26 cellular contexts compared by ENCODE assay signal in genomic region chr11:42179211-42179610, GRCh38.
"Had no signal": no experiment of that assay in that cellular context is flagged by ENCODE, and none has a peak within 500 bp of the region (broad histone marks: within the 10 kb centered on the region; RNA-seq: fewer than 3 reads in every experiment).

No MANE protein-coding gene starts in this region.

- H3K27ac ChIP-seq: colonic mucosa, esophagus muscularis mucosa, pancreas, right atrium auricular region, suprapubic skin, transverse colon, upper lobe of right lung, uterus had no signal

- H3K4me3 ChIP-seq: colonic mucosa, esophagus muscularis mucosa, lung, pancreas, right atrium auricular region, smooth muscle cell, suprapubic skin, transverse colon, upper lobe of right lung, uterus had no signal

- DNase-seq: colonic mucosa; effector CD8-positive, alpha-beta T cell; hypothalamus; immature natural killer cell; islet precursor cell; kidney glomerular epithelial cell; left colon; natural killer cell; pancreas; stimulated activated CD4-positive, alpha-beta T cell treated with anti-CD3 and anti-CD28 coated beads, Interleukin-12 subunit alpha, Interleukin-12 subunit beta, amount 100 ng/mL, for 4 hours; stimulated activated CD4-positive, alpha-beta T cell treated with anti-CD3 and anti-CD28 coated beads, Interleukin-1b, Interleukin-23, amount 100 ng/mL, for 48 hours; stimulated activated CD4-positive, alpha-beta T cell treated with anti-CD3 and anti-CD28 coated beads, Interleukin-4, amount 100 ng/mL, for 1 hour; stimulated activated CD8-positive, alpha-beta memory T cell treated with anti-CD3 and anti-CD28 coated beads, Interleukin-4, amount 100 ng/mL, for 48 hours; stimulated activated naive CD4-positive, alpha-beta T cell; stimulated activated naive CD8-positive, alpha-beta T cell treated with anti-CD3 and anti-CD28 coated beads, Interleukin-15, amount 100 ng/mL, for 72 hours; transverse colon; upper lobe of right lung; uterus had no signal

- H3K27me3 Mint-ChIP-seq: dendritic cell treated with granulocyte-macrophage colony-stimulating factor and Interleukin-4, amounts not matched to agents 40 ng/mL and 50 ng/mL, for 4 days; memory B cell; stimulated activated naive CD8-positive, alpha-beta T cell treated with anti-CD3 and anti-CD28 coated beads, Interleukin-15, amount 100 ng/mL, for 72 hours had no signal

- H3K27ac Mint-ChIP-seq: dendritic cell treated with granulocyte-macrophage colony-stimulating factor and Interleukin-4, amounts not matched to agents 40 ng/mL and 50 ng/mL, for 4 days; immature natural killer cell; memory B cell; natural killer cell; stimulated activated naive CD8-positive, alpha-beta T cell treated with anti-CD3 and anti-CD28 coated beads, Interleukin-15, amount 100 ng/mL, for 72 hours had no signal

- H3K4me2 ChIP-seq: smooth muscle cell had no signal

- H3K4me1 Mint-ChIP-seq: immature natural killer cell; memory B cell; natural killer cell; stimulated activated naive CD8-positive, alpha-beta T cell treated with anti-CD3 and anti-CD28 coated beads, Interleukin-15, amount 100 ng/mL, for 72 hours had no signal

- H3K4me1 ChIP-seq: colonic mucosa, esophagus muscularis mucosa, pancreas, right atrium auricular region, suprapubic skin, transverse colon, upper lobe of right lung, uterus had no signal

- H3K36me3 Mint-ChIP-seq: memory B cell had no signal

- H3K9me3 ChIP-seq: colonic mucosa, esophagus muscularis mucosa, pancreas, suprapubic skin, transverse colon, upper lobe of right lung, uterus had no signal

- H3K4me3 Mint-ChIP-seq: dendritic cell treated with granulocyte-macrophage colony-stimulating factor and Interleukin-4, amounts not matched to agents 40 ng/mL and 50 ng/mL, for 4 days; immature natural killer cell; memory B cell; natural killer cell; stimulated activated naive CD8-positive, alpha-beta T cell treated with anti-CD3 and anti-CD28 coated beads, Interleukin-15, amount 100 ng/mL, for 72 hours had no signal

- H3K36me3 ChIP-seq: colonic mucosa, esophagus muscularis mucosa, pancreas, right atrium auricular region, suprapubic skin, transverse colon, upper lobe of right lung, uterus had no signal

- ATAC-seq: left colon; natural killer cell; pancreas; sciatic nerve; stimulated activated naive CD8-positive, alpha-beta T cell treated with anti-CD3 and anti-CD28 coated beads, Interleukin-15, amount 100 ng/mL, for 72 hours; upper lobe of right lung had no signal

- H3K27me3 ChIP-seq: colonic mucosa, esophagus muscularis mucosa, pancreas, right atrium auricular region, suprapubic skin, transverse colon, upper lobe of right lung, uterus had no signal
